ENCODE assay signal across 18 cellular contexts in the genomic region with DNA sequence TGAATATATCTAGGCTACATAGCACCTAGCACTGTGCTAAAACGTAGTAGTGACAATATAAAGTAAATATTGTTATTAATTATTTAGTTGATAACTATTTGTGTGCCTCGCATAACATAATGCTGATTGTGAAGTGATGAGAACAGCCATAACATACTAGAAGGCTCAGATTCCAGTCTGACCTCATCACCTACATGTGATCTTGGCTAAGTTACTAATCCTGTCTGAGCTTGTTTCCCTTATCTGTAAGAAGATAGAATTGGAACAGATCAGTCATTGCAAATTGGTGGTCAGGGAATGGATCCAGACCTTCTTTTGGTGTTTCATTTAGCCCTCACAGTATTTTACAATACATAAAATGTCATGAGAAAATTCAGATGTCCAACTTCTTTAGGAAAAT.
DNase-seq lines count a peak whose midpoint lies in the region; TF ChIP-seq lines count a peak whose summit lies in the region.
"Had no signal": no experiment of that assay in that cellular context is flagged by ENCODE, and none has a peak within 500 bp of the region (broad histone marks: within the 10 kb centered on the region; RNA-seq: fewer than 3 reads in every experiment).

No MANE protein-coding gene starts in this region.

- peaks cover 0 to 9% (median 2%) of the 10 kb centered on the region in 5 experiments for H3K9me3 Mint-ChIP-seq in brain
- H3K9me3 Mint-ChIP-seq in nephron: no peaks in the 10 kb centered on the region
- H3K9me3 Mint-ChIP-seq: activated CD8-positive, alpha-beta T cell treated with anti-CD3 and anti-CD28 coated beads for 36 hours; CD8-positive, alpha-beta memory T cell had no signal

- WGBS in testis, 2 donors: 65 to 68% methylated on average over 2 of the region's 2 CpGs

- intact Hi-C loops in testis (cut with DNase I; ENCODE audit: low total_unique reads): no loop called here

- DNase-seq in NCI-H2029 treated with DMSO at 0.1 percent for 48 hours (lab: John Stamatoyannopoulos, UW) (peak; percentile 20), NCI-H146 (lab: John Stamatoyannopoulos, UW) (no peak), NCI-H128 (lab: John Stamatoyannopoulos, UW; ENCODE audit: unreplicated experiment) (no peak), testis (no peak)
- DNase-seq in activated T-cell treated with anti-CD3 and anti-CD28 coated beads, Interleukin-2, amount 50 U/mL, for 48 hours: no peak
- DNase-seq: activated CD8-positive, alpha-beta T cell treated with anti-CD3 and anti-CD28 coated beads for 36 hours; activated naive CD4-positive, alpha-beta T cell treated with Interleukin-2 at 50 U/mL for 16 hours; amniotic stem cell; CD8-positive, alpha-beta memory T cell; dermis blood vessel endothelial cell; left colon; RPMI8226; spleen; stimulated activated CD4-positive, alpha-beta T cell treated with anti-CD3 and anti-CD28 coated beads, Interleukin-4, amount 100 ng/mL, for 24 hours; T-helper 9 cell had no signal

- H3K36me3 ChIP-seq in HUES48 (ENCODE audit: control insufficient read depth, insufficient read depth, low read length): no peaks in the 10 kb centered on the region
- no peaks in the 10 kb centered on the region for H3K36me3 ChIP-seq in testis (ENCODE audit: low read depth, missing control alignments)
- H3K36me3 ChIP-seq: spleen had no signal

- H3K4me3 Mint-ChIP-seq in brain (peak overlapping the region in 2 of 5 experiments; percentile 62 to 73), nephron (no peak overlapping the region)
- H3K4me3 Mint-ChIP-seq: activated CD8-positive, alpha-beta T cell treated with anti-CD3 and anti-CD28 coated beads for 36 hours; CD8-positive, alpha-beta memory T cell had no signal

- H3K36me3 Mint-ChIP-seq in brain (no peaks in the 10 kb centered on the region), nephron (ENCODE audit: low read depth) (no peaks in the 10 kb centered on the region)
- H3K36me3 Mint-ChIP-seq: CD8-positive, alpha-beta memory T cell had no signal

- H3K4me1 Mint-ChIP-seq in brain (peaks cover 31% of the 10 kb centered on the region), nephron (peaks cover 12% of the 10 kb centered on the region)
- H3K4me1 Mint-ChIP-seq: CD8-positive, alpha-beta memory T cell had no signal

- H3K4me1 ChIP-seq in HUES48 (ENCODE audit: control insufficient read depth, insufficient read depth, low read length): peaks cover 33% of the 10 kb centered on the region
- H3K4me1 ChIP-seq in testis: no peaks in the 10 kb centered on the region
- H3K4me1 ChIP-seq: spleen had no signal

- H3K27me3 Mint-ChIP-seq in brain (peaks cover 8% of the 10 kb centered on the region), nephron (ENCODE audit: low read depth) (peaks cover 22% of the 10 kb centered on the region)

- peak overlapping the region; percentile 94 for H3K27ac ChIP-seq in HUES48 (ENCODE audit: low read depth, low read length)
- H3K27ac ChIP-seq in testis: no peak overlapping the region
- H3K27ac ChIP-seq: spleen had no signal

- H3K27me3 ChIP-seq in HUES48 (ENCODE audit: control insufficient read depth, insufficient read depth, low read length) (peaks cover 13% of the 10 kb centered on the region; the same call in 1 of the 2 replicates), testis (no peaks in the 10 kb centered on the region)

- no peak overlapping the region for H3K9ac ChIP-seq in HUES48 (ENCODE audit: low read depth, low read length)

- H3K9me3 ChIP-seq in HUES48 (ENCODE audit: control insufficient read depth, insufficient read depth, low read length): no peaks in the 10 kb centered on the region
- H3K9me3 ChIP-seq in testis: no peaks in the 10 kb centered on the region
- H3K9me3 ChIP-seq: spleen had no signal

- TF ChIP-seq CTCF in brain (conservative IDR thresholded peaks at IDR 0.05) (no peak), nephron (IDR thresholded peaks at IDR 0.05; ENCODE audit: unreplicated experiment in 3 of 3) (no peak), testis (IDR thresholded peaks at IDR 0.05) (no peak)

- no peak for TF ChIP-seq POLR2A in testis (IDR thresholded peaks at IDR 0.05)

- no peak overlapping the region for H3K4me3 ChIP-seq in HUES48 (ENCODE audit: low read depth, low read length)
- no peak overlapping the region for H3K4me3 ChIP-seq in testis
- H3K4me3 ChIP-seq: spleen had no signal

- H3K27ac Mint-ChIP-seq in brain (peak overlapping the region; percentile 92 to 99 (median 97)), nephron (peak overlapping the region; percentile 61 to 68 (median 65))
- H3K27ac Mint-ChIP-seq: activated CD8-positive, alpha-beta T cell treated with anti-CD3 and anti-CD28 coated beads for 36 hours; CD8-positive, alpha-beta memory T cell had no signal
